1 cellular context compared by ENCODE assay signal in genomic region chr19:8054169-8054568, GRCh38.
TF ChIP-seq lines count a peak whose summit lies in the region.

No MANE protein-coding gene starts in this region.

TF ChIP-seq in HepG2, 621 proteins besides CTCF, POLR2A, EP300 and RAD21 (continued from another document and continues in another):
- TF ChIP-seq ZXDC (CRISPR knock-in tag; IDR thresholded peaks at IDR 0.05) (no peak), ZFP36L1 (CRISPR knock-in tag; IDR thresholded peaks at IDR 0.05) (no peak), ZNF749 (CRISPR knock-in tag; IDR thresholded peaks at IDR 0.05; ENCODE audit: borderline replicate concordance) (no peak), ZNF605 (CRISPR knock-in tag; IDR thresholded peaks at IDR 0.05) (no peak), HIC2 (CRISPR knock-in tag; IDR thresholded peaks at IDR 0.05; ENCODE audit: low read depth) (peak; percentile 71; the same call in 1 of the 2 replicates), RXRA (CRISPR knock-in tag; IDR thresholded peaks at IDR 0.05) (peak; percentile 35; the same call in 1 of the 2 replicates), STAT5B (CRISPR knock-in tag; IDR thresholded peaks at IDR 0.05) (no peak), ERF (CRISPR knock-in tag; IDR thresholded peaks at IDR 0.05) (0 out of 2 replicates have a peak, but pooled peaks have one; percentile 22), HINFP (CRISPR knock-in tag; IDR thresholded peaks at IDR 0.05; ENCODE audit: low read depth) (no peak), POLR2AphosphoS2 (IDR thresholded peaks at IDR 0.05; ENCODE audit: low read depth, low read length) (no peak), ZNF407 (CRISPR knock-in tag; IDR thresholded peaks at IDR 0.05; ENCODE audit: not compliant biosample characterization) (no peak), ZBTB25 (CRISPR knock-in tag; IDR thresholded peaks at IDR 0.05) (no peak), ETV5 (CRISPR knock-in tag; IDR thresholded peaks at IDR 0.05; ENCODE audit: borderline replicate concordance) (no peak), HOXA3 (CRISPR knock-in tag; IDR thresholded peaks at IDR 0.05) (peak; percentile 39; the same call in 1 of the 2 replicates), SALL1 (CRISPR knock-in tag; IDR thresholded peaks at IDR 0.05) (peak; percentile 45; the same call in 1 of the 2 replicates), MTA1 (CRISPR knock-in tag; IDR thresholded peaks at IDR 0.05; ENCODE audit: borderline replicate concordance) (peak; percentile 36; the same call in 1 of the 2 replicates), RXRB (CRISPR knock-in tag; IDR thresholded peaks at IDR 0.05; ENCODE audit: borderline replicate concordance) (0 out of 2 replicates have a peak, but pooled peaks have one; percentile 18), JARID2 (CRISPR knock-in tag; IDR thresholded peaks at IDR 0.05; ENCODE audit: insufficient replicate concordance) (no peak), ZNF34 (CRISPR knock-in tag; IDR thresholded peaks at IDR 0.05; ENCODE audit: borderline replicate concordance) (no peak), ZNF790 (CRISPR knock-in tag; IDR thresholded peaks at IDR 0.05; ENCODE audit: borderline replicate concordance) (no peak), ZNF687 (CRISPR knock-in tag; IDR thresholded peaks at IDR 0.05) (peak; percentile 44), ZNF639 (CRISPR knock-in tag; conservative IDR thresholded peaks at IDR 0.05) (no peak), LCORL (IDR thresholded peaks at IDR 0.05) (no peak), LCORL (CRISPR knock-in tag; IDR thresholded peaks at IDR 0.05) (no peak), ZNF775 (CRISPR knock-in tag; IDR thresholded peaks at IDR 0.05; ENCODE audit: borderline replicate concordance) (no peak), ZNF83 (CRISPR knock-in tag; IDR thresholded peaks at IDR 0.05; ENCODE audit: borderline replicate concordance) (no peak), ZNF776 (CRISPR knock-in tag; IDR thresholded peaks at IDR 0.05) (no peak), CHD4 (IDR thresholded peaks at IDR 0.05; ENCODE audit: borderline replicate concordance, low read length) (no peak), HNF4A (CRISPR knock-in tag; IDR thresholded peaks at IDR 0.05) (peak; percentile 66), GTF3A (CRISPR knock-in tag; conservative IDR thresholded peaks at IDR 0.05) (no peak), MED1 (CRISPR knock-in tag; IDR thresholded peaks at IDR 0.05) (0 out of 2 replicates have a peak, but pooled peaks have one; percentile 12), ZNF629 (CRISPR knock-in tag; conservative IDR thresholded peaks at IDR 0.05) (no peak), FIP1L1 (IDR thresholded peaks at IDR 0.05; ENCODE audit: borderline replicate concordance, insufficient read depth, low read depth, low read length) (no peak), HDAC2 (CRISPR knock-in tag; IDR thresholded peaks at IDR 0.05) (0 out of 2 replicates have a peak, but pooled peaks have one; percentile 23), IKZF4 (CRISPR knock-in tag; IDR thresholded peaks at IDR 0.05; ENCODE audit: borderline replicate concordance, low read depth, not compliant biosample characterization) (no peak), ZNF75D (CRISPR knock-in tag; IDR thresholded peaks at IDR 0.05; ENCODE audit: borderline replicate concordance) (no peak)
